Comparison of ENCODE assay signal across 8 cellular contexts in genomic region chr16:30949655-30950515, GRCh38. TPM values are rescaled to one million over a fixed set of nuclear protein-coding genes. Genes with fewer than 3 reads are reported as not detected.
DNase-seq lines count a peak whose midpoint lies in the region; ATAC-seq, FAIRE-seq and TF ChIP-seq lines count a peak whose summit lies in the region.

No MANE protein-coding gene starts in this region.

- H3K9me3 ChIP-seq in GM12878 (replicated peaks; ENCODE audit: control insufficient read depth, insufficient read depth, low read length) = no peaks in the 10 kb centered on the region
- H3K9me3 ChIP-seq in iPS-20b (ENCODE audit: insufficient read depth, low read depth, low read length) = no peaks in the 10 kb centered on the region
- no peaks in the 10 kb centered on the region for H3K9me3 ChIP-seq in small intestine (ENCODE audit: control insufficient read depth, low read depth)

- CTCF ChIA-PET in GM12878 (lab: Yijun Ruan, JAX) = interaction anchor here (0.6 to 2.0 kb wide), 12 partner anchors 9 to 919 kb away, joined by 3 to 14 read pairs (median 3); partner anchors contain the start of genes BCL7C, ZNF646 and ZNF668

- POLR2A ChIA-PET in GM12878 (lab: Charles Lee) = interaction anchor here (0.6 to 1.2 kb wide), 7 partner anchors 8 to 1176 kb away, joined by 3 to 7 read pairs (median 3); partner anchors contain the start of gene ZNF267

- TSS peak; percentile 62 for BruUV-seq in GM12878 (replicated peaks; lab: Mats Ljungman, UMichigan)

- no peak for TF ChIP-seq CTCF in C4-2B (conservative IDR thresholded peaks at IDR 0.05)
- peak; percentile 15 to 27 (median 27); a peak in 3 of 6 replicates for TF ChIP-seq CTCF in GM12878 (IDR thresholded peaks at IDR 0.05 in 2 of 3, conservative IDR thresholded peaks at IDR 0.05 in 1 of 3; ENCODE audit: control insufficient read depth in 2 of 3, extremely low read depth in 1 of 3, insufficient read depth in 1 of 3, low read depth in 3 of 3, low read length in 3 of 3)

- TF ChIP-seq EP300 in GM12878 (IDR thresholded peaks at IDR 0.05; ENCODE audit: borderline replicate concordance in 1 of 2, control insufficient read depth in 1 of 2, low read depth in 2 of 2, low read length in 2 of 2) = 0 out of 4 replicates have a peak, but pooled peaks of 1 of the 2 experiments have one; percentile 6

- peak; percentile 40 for ATAC-seq in GM18867 (IDR thresholded peaks at IDR 0.05; ENCODE audit: unreplicated experiment)
- peak; percentile 43 for ATAC-seq in HG03354 (IDR thresholded peaks at IDR 0.05; ENCODE audit: poor library complexity, severe bottlenecking, unreplicated experiment)
- ATAC-seq in GM12878 = peak; percentile 76
- ATAC-seq in GM21526 (IDR thresholded peaks at IDR 0.05; ENCODE audit: low FRiP score, unreplicated experiment) = no peak

- peak overlapping the region; percentile 77 for H3K4me2 ChIP-seq in GM12878 (ENCODE audit: control insufficient read depth, insufficient read depth)

- no peaks in the 10 kb centered on the region for H4K20me1 ChIP-seq in GM12878 (ENCODE audit: control insufficient read depth, insufficient read depth)

- no peak overlapping the region; the same call in 1 of the 2 replicates for H2AFZ ChIP-seq in GM12878 (ENCODE audit: control insufficient read depth, low read depth, low read length)

- DNase-seq in RPMI8226 (peak; percentile 80), GM12878 (ENCODE audit: low read depth, low spot score) (peak; percentile 71), small intestine (peak; percentile 65)

- in situ Hi-C loops in GM12878 (cut with MboI) = loop anchor here (10.0 kb wide), 2 partner anchors 765 to 925 kb away; partner anchors contain the start of gene ZNF267

- SMC1A ChIA-PET in GM12878 (lab: Charles Lee; ENCODE audit: uncharacterized antibody, unreplicated experiment) = interaction anchor here (0.5 to 1.7 kb wide), 3 partner anchors 8 to 919 kb away, joined by 3 to 5 read pairs (median 3); no protein-coding TSS in a partner anchor

- H3K27me3 ChIP-seq in GM12878 (replicated peaks in 1 of 2; ENCODE audit: control insufficient read depth in 2 of 2, insufficient read depth in 2 of 2, low read length in 1 of 2) (no peaks in the 10 kb centered on the region), iPS-20b (ENCODE audit: insufficient read depth, low read length) (no peaks in the 10 kb centered on the region), small intestine (ENCODE audit: control insufficient read depth in 2 of 2, insufficient read depth in 2 of 2, low read length in 2 of 2) (no peaks in the 10 kb centered on the region)

- H3K4me1 ChIP-seq in GM12878 (ENCODE audit: control insufficient read depth, insufficient read depth, low read length) (peaks cover 13% of the 10 kb centered on the region), iPS-20b (ENCODE audit: insufficient read depth, low read length) (peaks cover 6% of the 10 kb centered on the region; the same call in 1 of the 2 replicates), small intestine (ENCODE audit: control insufficient read depth in 2 of 2, insufficient read depth in 1 of 2, low read depth in 1 of 2, low read length in 1 of 2) (no peaks in the 10 kb centered on the region)

- 0 out of 4 replicates have a peak, but pooled peaks cover 1 to 8% of the 10 kb centered on the region in 2 experiments for H3K36me3 ChIP-seq in GM12878 (ENCODE audit: control insufficient read depth in 2 of 2, insufficient read depth in 2 of 2, low read length in 1 of 2)
- peaks cover 8% of the 10 kb centered on the region; the same call in 1 of the 2 replicates for H3K36me3 ChIP-seq in iPS-20b (ENCODE audit: insufficient read depth, low read depth, low read length)
- no peaks in the 10 kb centered on the region for H3K36me3 ChIP-seq in small intestine (ENCODE audit: control insufficient read depth in 2 of 2, insufficient read depth in 2 of 2, low read length in 2 of 2)

- H3K9ac ChIP-seq in GM12878 (ENCODE audit: control insufficient read depth, insufficient read depth, low read length) (peak overlapping the region; percentile 82), iPS-20b (ENCODE audit: low read depth, low read length) (peak overlapping the region; percentile 93)

- intact Hi-C loops in GM12878 (cut with micrococcal nuclease; ENCODE audit: unreplicated experiment) = loop anchor here (10.0 kb wide), 2 partner anchors 145 to 925 kb away; partner anchors contain the start of genes VKORC1 and ZNF267

- H3K4me3 ChIP-seq in GM12878 = peak overlapping the region; percentile 99
- peak overlapping the region; percentile 89 for H3K4me3 ChIP-seq in iPS-20b (ENCODE audit: low read length)
- H3K4me3 ChIP-seq in small intestine (ENCODE audit: low read depth in 1 of 2, low read length in 2 of 2) = peak overlapping the region; percentile 82 to 90

- WGBS in GM12878 (ENCODE audit: insufficient coverage, insufficient replicate concordance, low lambda C conversion rate, missing lambda C conversion rate) = 4% methylated on average over 20 of the region's 20 CpGs
- WGBS in small intestine, 3 donors = 2 to 4% (median 3%) methylated on average over 20 of the region's 20 CpGs

- TF ChIP-seq RAD21 in GM12878 (IDR thresholded peaks at IDR 0.05; ENCODE audit: insufficient read depth, low read depth, low read length) = no peak

- FAIRE-seq in GM12878 (lab: Jason Lieb, UNC) (peak; percentile 73), small intestine (lab: Jason Lieb, UNC) (no peak)

- TF ChIP-seq POLR2A in GM12878 (IDR thresholded peaks at IDR 0.05; ENCODE audit: low read depth, low read length) = peak; percentile 83

- H3K79me2 ChIP-seq in GM12878 (ENCODE audit: control insufficient read depth, insufficient read depth, low read length) = peaks cover 19% of the 10 kb centered on the region

- RAD21 ChIA-PET in GM12878 (lab: Charles Lee; ENCODE audit: unreplicated experiment) = interaction anchor here (0.7 to 1.1 kb wide), 4 partner anchors 75 to 256 kb away, joined by 3 to 4 read pairs (median 3); no protein-coding TSS in a partner anchor

- H3K27ac ChIP-seq in C4-2B (peak overlapping the region; percentile 74), GM12878 (ENCODE audit: control insufficient read depth, insufficient read depth) (peak overlapping the region; percentile 82), iPS-20b (ENCODE audit: low read length) (peak overlapping the region; percentile 96), small intestine (ENCODE audit: low read depth in 1 of 2, low read length in 1 of 2) (peak overlapping the region in 1 of 2 donors; percentile 75)

RNA-seq across cellular contexts. Expression of gene ORAI3, which starts 1.0 kb away (rescaled TPM):
- total RNA-seq in GM12878 (2013; cell fraction: nucleolus; rRNA removed) = 14.8 and 15.5 TPM in 2 replicates
- 19.5 and 22.4 TPM in 2 replicates for total RNA-seq in GM12878 (2014; rRNA removed)
- total RNA-seq in GM12878 (2014; rRNA removed; fragmentation: Illumina TruSeq; extraction: Trizol) = 7.0 and 7.2 TPM in 2 replicates
- 17.3 TPM in 2 replicates for total RNA-seq in GM12878 (2021)
- 9.1 TPM for polyA plus RNA-seq in GM12878 (2011; ENCODE audit: low read depth)
- polyA plus RNA-seq in GM12878 (2011; rRNA removed) = 8.3 and 15.2 TPM in 2 replicates
- polyA plus RNA-seq in GM12878 (2011; cell fraction: cytosol; rRNA removed) = 23.5 and 26.1 TPM in 2 replicates
- 12.2 and 17.5 TPM in 2 replicates for polyA plus RNA-seq in GM12878 (2011; cell fraction: nucleus; rRNA removed)
- polyA plus RNA-seq in GM12878 (2012) = 19.4 and 25.7 TPM in 2 replicates
- polyA plus RNA-seq in GM12878 (2014; fragmentation: Illumina TruSeq; extraction: Trizol) = 5.6 and 8.6 TPM in 2 replicates
- polyA plus RNA-seq in GM12878 (2014; fragmentation: Nextera tagmentation; extraction: Ambion mirVana) = 1 to 10 TPM; 3.4 to 8.5 TPM
- 18.6 and 19.7 TPM in 2 replicates for polyA plus RNA-seq in GM12878 (2014; rRNA removed)
- polyA plus RNA-seq in GM12878 (2016; fragmentation: Nextera tagmentation; extraction: Ambion mirVana) = 10 to 100 TPM; 21.3 to 21.9 TPM
- 16.2 and 26.9 TPM in 2 replicates for polyA minus RNA-seq in GM12878 (2011; rRNA and poly(A)+ RNA removed)
- polyA minus RNA-seq in GM12878 (2011; cell fraction: cytosol; rRNA and poly(A)+ RNA removed) = 6.3 and 9.1 TPM in 2 replicates
- 8.0 and 8.9 TPM in 2 replicates for polyA minus RNA-seq in GM12878 (2011; cell fraction: nucleus; rRNA and poly(A)+ RNA removed)
- polyA plus RNA-seq in small intestine = 10 to 100 TPM in 1 of 3 donors, 1 to 10 TPM in 2; 6.2 to 10.5 (median 6.7) TPM

RNA-seq across cellular contexts. Expression of gene SETD1A, which starts 7.7 kb away (rescaled TPM):
- total RNA-seq in GM12878 (2013; cell fraction: nucleolus; rRNA removed) = 9.8 and 13.3 TPM in 2 replicates
- total RNA-seq in GM12878 (2014; rRNA removed) (1.7 and 3.6 TPM in 2 replicates), GM12878 (2014; rRNA removed; fragmentation: Illumina TruSeq; extraction: Trizol) (2.0 and 2.1 TPM in 2 replicates), GM12878 (2021) (20.6 and 25.9 TPM in 2 replicates)
- polyA plus RNA-seq in GM12878 (2011; ENCODE audit: low read depth) = 7.8 TPM
- polyA plus RNA-seq in GM12878 (2011; rRNA removed) (0.37 and 1.5 TPM in 2 replicates), GM12878 (2014; fragmentation: Illumina TruSeq; extraction: Trizol) (8.9 and 11.4 TPM in 2 replicates), GM12878 (2014; fragmentation: Nextera tagmentation; extraction: Ambion mirVana) (under 1 TPM; 0.02 to 0.18 TPM), GM12878 (2014; rRNA removed) (10.6 and 15.2 TPM in 2 replicates), GM12878 (2016; fragmentation: Nextera tagmentation; extraction: Ambion mirVana) (1 to 10 TPM; 6.1 to 7.4 TPM), small intestine (10 to 100 TPM in 1 of 3 donors, 1 to 10 TPM in 2; 6.9 to 10.3 (median 7.8) TPM)
- 1.5 and 1.6 TPM in 2 replicates for polyA plus RNA-seq in GM12878 (2011; cell fraction: cytosol; rRNA removed)
- polyA plus RNA-seq in GM12878 (2011; cell fraction: nucleus; rRNA removed) = 9.6 and 18.4 TPM in 2 replicates
- 9.9 and 23.0 TPM in 2 replicates for polyA plus RNA-seq in GM12878 (2012)
- 1.6 and 2.2 TPM in 2 replicates for polyA minus RNA-seq in GM12878 (2011; rRNA and poly(A)+ RNA removed)
- polyA minus RNA-seq in GM12878 (2011; cell fraction: cytosol; rRNA and poly(A)+ RNA removed) = 4.3 and 11.0 TPM in 2 replicates
- 3.6 and 8.7 TPM in 2 replicates for polyA minus RNA-seq in GM12878 (2011; cell fraction: nucleus; rRNA and poly(A)+ RNA removed)

RNA-seq across cellular contexts. Expression of gene FBXL19, which starts 26.5 kb away (rescaled TPM):
- total RNA-seq in GM12878 (2013; cell fraction: nucleolus; rRNA removed) = 18.6 and 24.2 TPM in 2 replicates
- total RNA-seq in GM12878 (2014; rRNA removed) = 19.8 and 23.6 TPM in 2 replicates
- 6.2 and 6.8 TPM in 2 replicates for total RNA-seq in GM12878 (2014; rRNA removed; fragmentation: Illumina TruSeq; extraction: Trizol)
- total RNA-seq in GM12878 (2021) = 27.5 and 32.1 TPM in 2 replicates
- polyA plus RNA-seq in GM12878 (2011; ENCODE audit: low read depth) = 3.2 TPM
- 4.7 and 11.5 TPM in 2 replicates for polyA plus RNA-seq in GM12878 (2011; rRNA removed)
- polyA plus RNA-seq in GM12878 (2011; cell fraction: cytosol; rRNA removed) = 14.3 and 20.2 TPM in 2 replicates
- polyA plus RNA-seq in GM12878 (2011; cell fraction: nucleus; rRNA removed) = 35.4 and 47.5 TPM in 2 replicates
- polyA plus RNA-seq in GM12878 (2012) = 13.5 and 15.5 TPM in 2 replicates
- polyA plus RNA-seq in GM12878 (2014; fragmentation: Illumina TruSeq; extraction: Trizol) = 1.5 and 3.8 TPM in 2 replicates
- polyA plus RNA-seq in GM12878 (2014; fragmentation: Nextera tagmentation; extraction: Ambion mirVana) = under 1 TPM in 1 of 2 experiments, not detected in 1; 0.02 TPM
- 15.5 and 18.7 TPM in 2 replicates for polyA plus RNA-seq in GM12878 (2014; rRNA removed)
- under 1 TPM; 0.66 TPM for polyA plus RNA-seq in GM12878 (2016; fragmentation: Nextera tagmentation; extraction: Ambion mirVana)
- polyA minus RNA-seq in GM12878 (2011; rRNA and poly(A)+ RNA removed) = 6.6 and 15.9 TPM in 2 replicates
- polyA minus RNA-seq in GM12878 (2011; cell fraction: cytosol; rRNA and poly(A)+ RNA removed) = 12.9 and 18.2 TPM in 2 replicates
- 6.0 and 13.4 TPM in 2 replicates for polyA minus RNA-seq in GM12878 (2011; cell fraction: nucleus; rRNA and poly(A)+ RNA removed)
- 10 to 100 TPM in 1 of 3 donors, 1 to 10 TPM in 2; 8.7 to 26.3 (median 9.7) TPM for polyA plus RNA-seq in small intestine

RNA-seq across cellular contexts. Expression of gene HSD3B7, which starts 35.1 kb away (rescaled TPM):
- total RNA-seq in GM12878 (2013; cell fraction: nucleolus; rRNA removed) = 1.9 and 2.2 TPM in 2 replicates
- total RNA-seq in GM12878 (2014; rRNA removed) (1.0 and 1.3 TPM in 2 replicates), GM12878 (2014; rRNA removed; fragmentation: Illumina TruSeq; extraction: Trizol) (0.18 and 0.32 TPM in 2 replicates), GM12878 (2021) (1.1 and 1.3 TPM in 2 replicates)
- 0.16 TPM for polyA plus RNA-seq in GM12878 (2011; ENCODE audit: low read depth)
- polyA plus RNA-seq in GM12878 (2011; rRNA removed) (0.27 and 0.65 TPM in 2 replicates), GM12878 (2014; fragmentation: Illumina TruSeq; extraction: Trizol) (0.17 and 0.48 TPM in 2 replicates), GM12878 (2014; fragmentation: Nextera tagmentation; extraction: Ambion mirVana) (under 1 TPM; 0.18 to 0.40 TPM), GM12878 (2014; rRNA removed) (1.5 and 1.8 TPM in 2 replicates), GM12878 (2016; fragmentation: Nextera tagmentation; extraction: Ambion mirVana) (under 1 TPM in 1 of 2 experiments, not detected in 1; 0.46 TPM), small intestine (10 to 100 TPM; 15.9 to 48.9 (median 29.5) TPM)
- 1.3 and 1.9 TPM in 2 replicates for polyA plus RNA-seq in GM12878 (2011; cell fraction: cytosol; rRNA removed)
- polyA plus RNA-seq in GM12878 (2011; cell fraction: nucleus; rRNA removed) = 4.5 and 6.1 TPM in 2 replicates
- polyA plus RNA-seq in GM12878 (2012) = 0.37 and 0.42 TPM in 2 replicates
- polyA minus RNA-seq in GM12878 (2011; rRNA and poly(A)+ RNA removed) = 0.46 TPM in 1 of 2 replicates, not detected in the other
- polyA minus RNA-seq in GM12878 (2011; cell fraction: cytosol; rRNA and poly(A)+ RNA removed) = not detected in 2 replicates
- polyA minus RNA-seq in GM12878 (2011; cell fraction: nucleus; rRNA and poly(A)+ RNA removed) = 0.60 and 1.4 TPM in 2 replicates

RNA-seq across cellular contexts. Expression of gene CTF1, which starts 53.5 kb away (rescaled TPM):
- total RNA-seq in GM12878 (2013; cell fraction: nucleolus; rRNA removed) = not detected in 2 replicates
- total RNA-seq in GM12878 (2014; rRNA removed) (0.05 and 0.11 TPM in 2 replicates), GM12878 (2014; rRNA removed; fragmentation: Illumina TruSeq; extraction: Trizol) (0.09 and 0.14 TPM in 2 replicates), GM12878 (2021) (0.45 and 0.46 TPM in 2 replicates)
- polyA plus RNA-seq in GM12878 (2011; ENCODE audit: low read depth) = not detected
- polyA plus RNA-seq in GM12878 (2011; rRNA removed) (0.11 TPM in 1 of 2 replicates, not detected in the other), GM12878 (2014; fragmentation: Illumina TruSeq; extraction: Trizol) (0.16 TPM in 1 of 2 replicates, not detected in the other), GM12878 (2014; fragmentation: Nextera tagmentation; extraction: Ambion mirVana) (under 1 TPM in 1 of 2 experiments, not detected in 1; 0.04 TPM), GM12878 (2014; rRNA removed) (0.22 and 0.34 TPM in 2 replicates), GM12878 (2016; fragmentation: Nextera tagmentation; extraction: Ambion mirVana) (not detected), small intestine (1 to 10 TPM in 1 of 3 donors, not detected in 2; 1.1 TPM)
- 0.07 and 0.13 TPM in 2 replicates for polyA plus RNA-seq in GM12878 (2011; cell fraction: cytosol; rRNA removed)
- 0.15 and 0.23 TPM in 2 replicates for polyA plus RNA-seq in GM12878 (2011; cell fraction: nucleus; rRNA removed)
- polyA plus RNA-seq in GM12878 (2012) = 0.13 and 0.19 TPM in 2 replicates
- polyA minus RNA-seq in GM12878 (2011; rRNA and poly(A)+ RNA removed) = 0.57 and 0.80 TPM in 2 replicates
- not detected in 2 replicates for polyA minus RNA-seq in GM12878 (2011; cell fraction: cytosol; rRNA and poly(A)+ RNA removed)
- polyA minus RNA-seq in GM12878 (2011; cell fraction: nucleus; rRNA and poly(A)+ RNA removed) = 0.48 and 0.57 TPM in 2 replicates
